Comparison of ENCODE assay signal across 8 cellular contexts in the genomic region with DNA sequence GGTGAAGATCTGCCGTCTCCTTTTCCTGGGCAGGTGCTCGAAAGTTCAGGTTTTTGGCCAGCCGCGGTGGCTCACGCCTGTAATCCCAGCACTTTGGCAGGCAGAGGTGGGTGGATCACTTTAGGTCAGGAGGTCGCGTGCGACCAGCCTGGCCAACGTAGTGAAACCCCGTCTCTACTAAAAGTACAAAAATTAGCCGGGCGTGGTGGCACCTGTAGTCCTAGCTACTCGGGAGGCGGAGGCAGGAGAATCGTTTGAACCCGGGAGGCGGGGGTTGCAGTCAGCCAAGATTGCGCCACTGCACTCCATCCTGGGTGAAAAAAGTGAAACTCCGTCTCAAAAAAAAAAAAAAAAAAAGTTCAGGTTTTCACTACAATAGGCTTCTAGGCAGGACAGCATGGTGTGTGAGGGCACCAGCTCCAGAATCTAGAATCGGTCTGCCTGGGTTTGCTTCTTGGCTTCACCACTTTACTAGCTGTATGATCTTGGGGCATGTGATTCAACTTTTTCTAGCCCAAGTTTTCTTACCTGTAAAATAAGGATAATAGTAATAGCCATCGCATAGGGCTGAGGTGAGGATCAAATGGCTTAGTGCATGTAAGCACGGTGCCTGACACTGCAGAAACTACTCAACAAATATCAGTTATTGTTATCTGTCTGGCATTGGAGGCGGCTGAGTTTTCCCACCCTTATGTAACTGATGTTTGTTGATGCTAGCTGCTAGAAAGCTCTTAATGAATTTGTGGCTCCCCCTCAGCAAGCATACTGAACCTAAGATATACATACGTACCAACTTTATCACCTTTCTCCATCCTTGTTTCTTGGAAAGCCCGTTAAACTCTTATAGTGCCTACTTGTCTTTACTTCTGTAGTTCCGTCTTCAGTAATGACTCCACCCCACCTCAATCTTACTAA. TPM values are rescaled to one million over a fixed set of nuclear protein-coding genes. Genes with fewer than 3 reads are reported as not detected.
DNase-seq lines count a peak whose midpoint lies in the region; ATAC-seq lines count a peak whose summit lies in the region.

No MANE protein-coding gene starts in this region.

- H3K36me3 Mint-ChIP-seq in activated CD8-positive, alpha-beta T cell treated with anti-CD3 and anti-CD28 coated beads, Interleukin-2, amount 10 ng/mL, durations not matched to agents 7 days and 5 days (ENCODE audit: low read depth): peaks cover 43% of the 10 kb centered on the region

- peaks cover 17% of the 10 kb centered on the region for H3K36me3 ChIP-seq in iPS-18a (ENCODE audit: control insufficient read depth, low read depth, low read length)
- peaks cover 0 to 4% of the 10 kb centered on the region in 2 donors for H3K36me3 ChIP-seq in stomach smooth muscle (ENCODE audit: control insufficient read depth in 2 of 2, insufficient read depth in 2 of 2, low read length in 2 of 2)

- H3K9me3 Mint-ChIP-seq in activated CD8-positive, alpha-beta T cell treated with anti-CD3 and anti-CD28 coated beads, Interleukin-2, amount 10 ng/mL, durations not matched to agents 7 days and 5 days (ENCODE audit: insufficient read depth): no peaks in the 10 kb centered on the region

- CTCF ChIA-PET in activated CD8-positive, alpha-beta T cell treated with anti-CD3 and anti-CD28 coated beads, Interleukin-2, amount 10 ng/mL, durations not matched to agents 7 days and 5 days (lab: Charles Lee): interaction anchor here (1.4 to 14.0 kb wide), 4 partner anchors 11 to 118 kb away, joined by 3 to 146 read pairs (median 5); a partner anchor contains a TSS

- H3K27me3 Mint-ChIP-seq in activated CD8-positive, alpha-beta T cell treated with anti-CD3 and anti-CD28 coated beads, Interleukin-2, amount 10 ng/mL, durations not matched to agents 7 days and 5 days (ENCODE audit: low read depth): no peaks in the 10 kb centered on the region

- POLR2A ChIA-PET in activated CD8-positive, alpha-beta T cell treated with anti-CD3 and anti-CD28 coated beads, Interleukin-2, amount 10 ng/mL, durations not matched to agents 7 days and 5 days (lab: Charles Lee): interaction anchor here (0.7 to 4.2 kb wide), 7 partner anchors 9 to 360 kb away, joined by 3 to 20 read pairs (median 5); a partner anchor contains a TSS

- H3K9me3 ChIP-seq in iPS-18a (ENCODE audit: control insufficient read depth, low read depth, low read length): no peaks in the 10 kb centered on the region
- H3K9me3 ChIP-seq in stomach smooth muscle (ENCODE audit: control insufficient read depth in 2 of 2, low read length in 2 of 2): no peaks in the 10 kb centered on the region

- ATAC-seq in activated CD4-positive, CD25-positive, alpha-beta regulatory T cell treated with anti-CD3 and anti-CD28 coated beads, Interleukin-2, amount 50 U/mL, for 24 hours: no peak
- no peak for ATAC-seq in activated CD8-positive, alpha-beta T cell treated with anti-CD3 and anti-CD28 coated beads, Interleukin-2, amount 10 ng/mL, durations not matched to agents 7 days and 5 days
- ATAC-seq in HG03342 (IDR thresholded peaks at IDR 0.05; ENCODE audit: unreplicated experiment) (no peak), GM19328 (IDR thresholded peaks at IDR 0.05; ENCODE audit: unreplicated experiment) (no peak)

- H3K27me3 ChIP-seq in iPS-18a (ENCODE audit: control insufficient read depth, insufficient read depth, low read length): no peaks in the 10 kb centered on the region
- H3K27me3 ChIP-seq in stomach smooth muscle (ENCODE audit: control insufficient read depth in 1 of 2, insufficient read depth in 2 of 2, low read length in 2 of 2): no peaks in the 10 kb centered on the region

- H3K4me3 ChIP-seq in iPS-18a (ENCODE audit: low read length) (peak overlapping the region; percentile 95), stomach smooth muscle (ENCODE audit: low read length in 2 of 2) (peak overlapping the region; percentile 91 to 98)

- H3K27ac ChIP-seq in iPS-18a (ENCODE audit: low read length) (peak overlapping the region; percentile 88), stomach smooth muscle (ENCODE audit: low read length) (peak overlapping the region; percentile 86)

- H3K9ac ChIP-seq in iPS-18a (ENCODE audit: low read length): peak overlapping the region; percentile 95
- H3K9ac ChIP-seq in stomach smooth muscle (ENCODE audit: low read length in 2 of 2): peak overlapping the region; percentile 86 to 92

- peak; percentile 27 for DNase-seq in activated CD4-positive, CD25-positive, alpha-beta regulatory T cell treated with anti-CD3 and anti-CD28 coated beads, Interleukin-2, amount 50 U/mL, for 72 hours
- no peak for DNase-seq in activated CD8-positive, alpha-beta T cell treated with anti-CD3 and anti-CD28 coated beads, Interleukin-2, amount 10 ng/mL, durations not matched to agents 7 days and 5 days
- DNase-seq in HuH-7 (ENCODE audit: low spot score): no peak

- H3K4me1 ChIP-seq in iPS-18a (ENCODE audit: control insufficient read depth, low read depth, low read length): peaks cover 4% of the 10 kb centered on the region
- peaks cover 13% of the 10 kb centered on the region for H3K4me1 ChIP-seq in stomach smooth muscle (ENCODE audit: control insufficient read depth, insufficient read depth, low read length)

- peaks cover 62% of the 10 kb centered on the region for H3K4me1 Mint-ChIP-seq in activated CD8-positive, alpha-beta T cell treated with anti-CD3 and anti-CD28 coated beads, Interleukin-2, amount 10 ng/mL, durations not matched to agents 7 days and 5 days (ENCODE audit: low read depth)

- H3K27ac Mint-ChIP-seq in activated CD8-positive, alpha-beta T cell treated with anti-CD3 and anti-CD28 coated beads, Interleukin-2, amount 10 ng/mL, durations not matched to agents 7 days and 5 days: peak overlapping the region; percentile 90

- H3K4me3 Mint-ChIP-seq in activated CD8-positive, alpha-beta T cell treated with anti-CD3 and anti-CD28 coated beads, Interleukin-2, amount 10 ng/mL, durations not matched to agents 7 days and 5 days: peak overlapping the region; percentile 89

RNA-seq across cellular contexts. Expression of a gene that starts 1.3 kb away (rescaled TPM):
- 10 to 100 TPM; 49.4 to 53.9 TPM for total RNA-seq in activated CD8-positive, alpha-beta T cell treated with anti-CD3 and anti-CD28 coated beads, Interleukin-2, amount 10 ng/mL, durations not matched to agents 7 days and 5 days

RNA-seq across cellular contexts. Expression of a gene that starts 12.0 kb away (rescaled TPM):
- 10 to 100 TPM; 74.0 to 76.5 TPM for total RNA-seq in activated CD8-positive, alpha-beta T cell treated with anti-CD3 and anti-CD28 coated beads, Interleukin-2, amount 10 ng/mL, durations not matched to agents 7 days and 5 days
